26 cellular contexts compared by ENCODE assay signal in the genomic region with DNA sequence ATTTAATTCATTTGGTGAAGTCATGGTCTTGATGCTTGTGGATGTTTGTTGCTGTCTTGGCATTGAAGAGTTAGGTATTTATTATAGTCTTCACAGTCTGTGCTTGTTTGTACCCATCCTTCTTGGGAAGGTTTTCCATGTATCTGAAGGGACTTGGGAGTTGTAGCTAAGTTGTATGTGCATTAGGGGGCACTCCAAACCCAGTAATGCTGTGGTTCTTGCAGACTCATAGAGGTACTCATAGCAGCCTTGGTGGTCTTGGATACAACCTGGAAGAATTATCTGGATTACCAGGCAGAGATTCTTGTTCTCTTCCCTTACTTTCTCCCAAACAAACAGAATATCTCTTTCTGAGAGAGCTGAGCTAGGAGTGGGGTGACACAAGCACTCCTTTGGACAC.
DNase-seq lines count a peak whose midpoint lies in the region; ATAC-seq and TF ChIP-seq lines count a peak whose summit lies in the region.
"Had no signal": no experiment of that assay in that cellular context is flagged by ENCODE, and none has a peak within 500 bp of the region (broad histone marks: within the 10 kb centered on the region; RNA-seq: fewer than 3 reads in every experiment).

No MANE protein-coding gene starts in this region.

- H3K36me3 Mint-ChIP-seq in activated T-helper 1 cell treated with anti-CD3 and anti-CD28 coated beads, Interleukin-12 subunit alpha, Interleukin-12 subunit beta, Interleukin-2, Interleukin-4 antibody, amounts not matched to agents 30 ng/mL and 10 ng/mL and 1 ng/mL, durations not matched to agents 14 hours and 24 hours and 36 hours (ENCODE audit: low read depth) = no peaks in the 10 kb centered on the region
- H3K36me3 Mint-ChIP-seq: CD4-positive, CD25-positive, alpha-beta regulatory T cell; natural killer cell had no signal

- no peaks in the 10 kb centered on the region for H3K27me3 ChIP-seq in NT2/D1 (ENCODE audit: insufficient read depth, insufficient read length)

- H3K27ac Mint-ChIP-seq in activated T-helper 1 cell treated with anti-CD3 and anti-CD28 coated beads, Interleukin-12 subunit alpha, Interleukin-12 subunit beta, Interleukin-2, Interleukin-4 antibody, amounts not matched to agents 30 ng/mL and 10 ng/mL and 1 ng/mL, durations not matched to agents 14 hours and 24 hours and 36 hours = no peak overlapping the region
- H3K27ac Mint-ChIP-seq: activated B cell treated with CpG ODN at 0.5 μM for 24 hours; CD4-positive, CD25-positive, alpha-beta regulatory T cell; natural killer cell had no signal

- peaks cover 5% of the 10 kb centered on the region; the same call in 1 of the 2 replicates for H3K9me3 ChIP-seq in NT2/D1 (ENCODE audit: insufficient read depth, low read length)
- H3K9me3 ChIP-seq: lower lobe of right lung had no signal

- peak; percentile 59 for DNase-seq in DMS 273 (lab: John Stamatoyannopoulos, UW; ENCODE audit: unreplicated experiment)
- no peak for DNase-seq in DMS 273 treated with DMSO at 0.1 percent for 48 hours (lab: John Stamatoyannopoulos, UW)
- peak; percentile 35 for DNase-seq in NT2/D1 (ENCODE audit: low read depth, low spot score)
- DNase-seq in epithelial cell of proximal tubule (ENCODE audit: low read depth) = no peak
- DNase-seq in activated T-helper 1 cell treated with anti-CD3 and anti-CD28 coated beads, Interleukin-12 subunit alpha, Interleukin-12 subunit beta, Interleukin-2, Interleukin-4 antibody, amounts not matched to agents 30 ng/mL and 10 ng/mL and 1 ng/mL, durations not matched to agents 14 hours and 24 hours and 36 hours (ENCODE audit: low spot score) = no peak
- DNase-seq: activated B cell treated with CpG ODN at 0.5 μM for 24 hours; activated CD4-positive, alpha-beta T cell treated with anti-CD3 and anti-CD28 coated beads, Interleukin-2, amount 50 U/mL, for 48 hours; activated naive CD4-positive, alpha-beta T cell treated with anti-CD3 and anti-CD28 coated beads, Interleukin-2, amount 50 U/mL, for 16 hours; amniotic stem cell; CD4-positive, CD25-positive, alpha-beta regulatory T cell; effector CD4-positive, alpha-beta T cell; KG1; kidney glomerular epithelial cell; lower lobe of right lung; natural killer cell; NCI-H1436 treated with DMSO at 0.1 percent for 48 hours; NCI-H774; Right ventricle myocardium superior; small intestine; stimulated activated CD8-positive, alpha-beta memory T cell treated with anti-CD3 and anti-CD28 coated beads, Interleukin-4, amount 100 ng/mL, for 48 hours; stomach; tibial artery had no signal

- H3K9ac ChIP-seq in NT2/D1 (ENCODE audit: insufficient read length, low read depth) = no peak overlapping the region

- H3K4me3 ChIP-seq in NT2/D1 (ENCODE audit: insufficient read length, low read depth) (no peak overlapping the region), epithelial cell of proximal tubule (ENCODE audit: low read depth, low read length) (no peak overlapping the region)
- H3K4me3 ChIP-seq: lower lobe of right lung, PC-9, stomach, tibial artery had no signal

- intact Hi-C loops in activated T-helper 1 cell treated with anti-CD3 and anti-CD28 coated beads, Interleukin-12 subunit alpha, Interleukin-12 subunit beta, Interleukin-2, Interleukin-4 antibody, amounts not matched to agents 30 ng/mL and 10 ng/mL and 1 ng/mL, durations not matched to agents 14 hours and 24 hours and 36 hours (cut with micrococcal nuclease) = no loop called here

- ATAC-seq in HG02973 (IDR thresholded peaks at IDR 0.05; ENCODE audit: unreplicated experiment) (no peak), HG03342 (IDR thresholded peaks at IDR 0.05; ENCODE audit: unreplicated experiment) (no peak)
- ATAC-seq: lower lobe of right lung, natural killer cell had no signal

- TF ChIP-seq CTCF in GM12873 (IDR thresholded peaks at IDR 0.05; ENCODE audit: insufficient read depth, low read depth, low read length, missing control alignments) (peak; percentile 12), epithelial cell of proximal tubule (conservative IDR thresholded peaks at IDR 0.05; ENCODE audit: low read depth, low read length) (peak; percentile 4)

- no peaks in the 10 kb centered on the region for H3K4me1 ChIP-seq in NT2/D1 (ENCODE audit: insufficient read depth, insufficient read length)
- H3K4me1 ChIP-seq: lower lobe of right lung, stomach, tibial artery had no signal

- no peaks in the 10 kb centered on the region for H3K9me3 Mint-ChIP-seq in activated T-helper 1 cell treated with anti-CD3 and anti-CD28 coated beads, Interleukin-12 subunit alpha, Interleukin-12 subunit beta, Interleukin-2, Interleukin-4 antibody, amounts not matched to agents 30 ng/mL and 10 ng/mL and 1 ng/mL, durations not matched to agents 14 hours and 24 hours and 36 hours
- H3K9me3 Mint-ChIP-seq: activated B cell treated with CpG ODN at 0.5 μM for 24 hours, natural killer cell had no signal

- H3K4me3 Mint-ChIP-seq in activated T-helper 1 cell treated with anti-CD3 and anti-CD28 coated beads, Interleukin-12 subunit alpha, Interleukin-12 subunit beta, Interleukin-2, Interleukin-4 antibody, amounts not matched to agents 30 ng/mL and 10 ng/mL and 1 ng/mL, durations not matched to agents 14 hours and 24 hours and 36 hours = no peak overlapping the region
- H3K4me3 Mint-ChIP-seq: activated B cell treated with CpG ODN at 0.5 μM for 24 hours; CD4-positive, CD25-positive, alpha-beta regulatory T cell; natural killer cell had no signal

- H3K4me1 Mint-ChIP-seq in activated T-helper 1 cell treated with anti-CD3 and anti-CD28 coated beads, Interleukin-12 subunit alpha, Interleukin-12 subunit beta, Interleukin-2, Interleukin-4 antibody, amounts not matched to agents 30 ng/mL and 10 ng/mL and 1 ng/mL, durations not matched to agents 14 hours and 24 hours and 36 hours (ENCODE audit: low read depth) = no peaks in the 10 kb centered on the region
- H3K4me1 Mint-ChIP-seq: activated B cell treated with CpG ODN at 0.5 μM for 24 hours; CD4-positive, CD25-positive, alpha-beta regulatory T cell; natural killer cell had no signal

- H3K36me3 ChIP-seq in NT2/D1 (ENCODE audit: insufficient read depth, insufficient read length, low read length) = no peaks in the 10 kb centered on the region
- H3K36me3 ChIP-seq: lower lobe of right lung, stomach, tibial artery had no signal

- H3K27me3 Mint-ChIP-seq in activated T-helper 1 cell treated with anti-CD3 and anti-CD28 coated beads, Interleukin-12 subunit alpha, Interleukin-12 subunit beta, Interleukin-2, Interleukin-4 antibody, amounts not matched to agents 30 ng/mL and 10 ng/mL and 1 ng/mL, durations not matched to agents 14 hours and 24 hours and 36 hours (ENCODE audit: insufficient read depth) = peaks cover 10% of the 10 kb centered on the region
- H3K27me3 Mint-ChIP-seq: CD4-positive, CD25-positive, alpha-beta regulatory T cell had no signal

Comparison
In these comparisons a context has a peak if more than half of its experiments do, and no peak if none do; other contexts are left out.
1. DNase-seq: peak in DMS 273 (single experiment) and NT2/D1 (single experiment); none in DMS 273 treated with DMSO at 0.1 percent for 48 hours (single experiment), epithelial cell of proximal tubule (single experiment) and activated T-helper 1 cell treated with anti-CD3 and anti-CD28 coated beads, Interleukin-12 subunit alpha, Interleukin-12 subunit beta, Interleukin-2, Interleukin-4 antibody, amounts not matched to agents 30 ng/mL and 10 ng/mL and 1 ng/mL, durations not matched to agents 14 hours and 24 hours and 36 hours (single experiment).